In the genomic region with DNA sequence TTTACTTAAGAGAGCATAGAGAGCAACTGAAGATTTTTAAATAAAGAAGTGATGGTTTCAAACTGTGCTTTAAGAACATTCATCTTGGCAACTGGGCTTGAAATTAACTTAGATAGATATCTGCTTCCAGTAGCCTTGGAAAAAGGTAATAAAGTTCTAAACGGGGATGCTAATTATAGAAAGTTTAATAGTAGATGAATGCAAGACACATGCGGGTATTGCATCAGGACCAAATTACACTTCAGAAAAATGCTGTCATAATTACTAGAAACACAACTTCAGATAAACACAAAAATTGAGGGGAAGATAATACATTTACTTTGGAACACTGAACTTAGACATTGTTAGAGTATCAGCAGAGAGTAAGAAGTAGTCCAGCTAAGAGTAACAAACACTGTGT, we compare ENCODE assay signal across 34 cellular contexts.
"Had no signal": no experiment of that assay in that cellular context is flagged by ENCODE, and none has a peak within 500 bp of the region (broad histone marks: within the 10 kb centered on the region; RNA-seq: fewer than 3 reads in every experiment).

No MANE protein-coding gene starts in this region.

- H3K9me3 ChIP-seq: MG63 had no signal

- H3K4me2 ChIP-seq: KMS-11 had no signal

- H3K27ac ChIP-seq: KMS-11 had no signal

- H3K4me3 ChIP-seq: MG63 had no signal

- H3K36me3 ChIP-seq: MG63 had no signal

- H3K9ac ChIP-seq: KMS-11 had no signal

- DNase-seq: Karpas-422, Kasumi-1, MG63, MM.1S, MV-4-11, NCI-H1048, NCI-H1092, NCI-H1092 treated with DMSO at 0.1 percent for 48 hours, NCI-H1105, NCI-H1105 treated with DMSO at 0.1 percent for 48 hours, NCI-H1417, NCI-H1417 treated with DMSO at 0.1 percent for 48 hours, NCI-H1436, NCI-H1436 treated with DMSO at 0.1 percent for 48 hours, NCI-H146, NCI-H1694, NCI-H1694 treated with DMSO at 0.1 percent for 48 hours, NCI-H187, NCI-H187 treated with DMSO at 0.1 percent for 48 hours, NCI-H1930, NCI-H2029, NCI-H2029 treated with DMSO at 0.1 percent for 48 hours, NCI-H2081, NCI-H2081 treated with DMSO at 0.1 percent for 48 hours, NCI-H2107, NCI-H2171, NCI-H2171 treated with DMSO at 0.1 percent for 48 hours, NCI-H2227 treated with DMSO at 0.1 percent for 48 hours, NCI-H226, NCI-H345, NCI-H446, NCI-H446 treated with DMSO at 0.1 percent for 48 hours, NCI-H510A had no signal
